Comparison of ENCODE assay signal across 8 cellular contexts in the genomic region with DNA sequence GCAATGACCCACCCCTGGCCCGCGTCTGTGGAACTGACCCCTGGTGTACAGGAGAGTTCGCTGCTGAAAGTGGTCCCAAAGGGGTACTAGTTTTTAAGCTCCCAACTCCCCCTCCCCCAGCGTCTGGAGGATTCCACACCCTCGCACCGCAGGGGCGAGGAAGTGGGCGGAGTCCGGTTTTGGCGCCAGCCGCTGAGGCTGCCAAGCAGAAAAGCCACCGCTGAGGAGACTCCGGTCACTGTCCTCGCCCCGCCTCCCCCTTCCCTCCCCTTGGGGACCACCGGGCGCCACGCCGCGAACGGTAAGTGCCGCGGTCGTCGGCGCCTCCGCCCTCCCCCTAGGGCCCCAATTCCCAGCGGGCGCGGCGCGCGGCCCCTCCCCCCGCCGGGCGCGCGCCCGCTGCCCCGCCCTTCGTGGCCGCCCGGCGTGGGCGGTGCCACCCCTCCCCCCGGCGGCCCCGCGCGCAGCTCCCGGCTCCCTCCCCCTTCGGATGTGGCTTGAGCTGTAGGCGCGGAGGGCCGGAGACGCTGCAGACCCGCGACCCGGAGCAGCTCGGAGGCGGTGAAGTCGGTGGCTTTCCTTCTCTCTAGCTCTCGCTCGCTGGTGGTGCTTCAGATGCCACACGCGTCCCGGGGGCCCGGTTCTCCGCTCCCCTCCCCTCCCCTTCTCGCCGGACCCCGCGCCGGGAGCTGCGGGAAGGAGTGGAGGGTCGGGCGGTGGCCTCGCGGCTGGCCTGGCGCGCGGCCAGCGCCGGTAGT. TPM values are rescaled to one million over a fixed set of nuclear protein-coding genes. Genes with fewer than 3 reads are reported as not detected.
DNase-seq lines count a peak whose midpoint lies in the region; ATAC-seq and TF ChIP-seq lines count a peak whose summit lies in the region.

CBX3 (plus strand) TSS at position 485 of the 758 bp plus-strand sequence. CDS start 1,254 bp downstream, outside the sequence.

- peak within 1 kb of the TSS; percentile 100 for H3K4me3 Mint-ChIP-seq in activated CD4-positive, alpha-beta T cell treated with anti-CD3 and anti-CD28 coated beads, Interleukin-2, amount 10 ng/mL, durations not matched to agents 24 days and 14 days

- H3K4me1 Mint-ChIP-seq in activated CD4-positive, alpha-beta T cell treated with anti-CD3 and anti-CD28 coated beads, Interleukin-2, amount 10 ng/mL, durations not matched to agents 24 days and 14 days = peaks cover 50% of the 10 kb centered on the region

- H3K27me3 ChIP-seq in BJ (ENCODE audit: control insufficient read depth, insufficient read depth, low read length) = no peaks in the 10 kb centered on the region

- intact Hi-C loops in activated CD4-positive, alpha-beta T cell treated with anti-CD3 and anti-CD28 coated beads, Interleukin-2, amount 10 ng/mL, durations not matched to agents 24 days and 14 days (cut with micrococcal nuclease) = no loop called here

- no peak for TF ChIP-seq CTCF in BJ (IDR thresholded peaks at IDR 0.05; ENCODE audit: insufficient read depth, low read depth, low read length)

- H3K27ac Mint-ChIP-seq in activated CD4-positive, alpha-beta T cell treated with anti-CD3 and anti-CD28 coated beads, Interleukin-2, amount 10 ng/mL, durations not matched to agents 24 days and 14 days = peak within 1 kb of the TSS; percentile 99

- POLR2A ChIA-PET in BJ (lab: Charles Lee) = no interaction called here

- peak within 1 kb of the TSS; percentile 98 for H3K4me3 ChIP-seq in BJ (ENCODE audit: low read depth, low read length)

- CTCF ChIA-PET in BJ (lab: Yijun Ruan, JAX) = interaction anchor here (1.0 kb wide), 1 partner anchor 171 kb away, joined by 3 read pairs; no protein-coding TSS in a partner anchor

- H3K36me3 Mint-ChIP-seq in activated CD4-positive, alpha-beta T cell treated with anti-CD3 and anti-CD28 coated beads, Interleukin-2, amount 10 ng/mL, durations not matched to agents 24 days and 14 days (ENCODE audit: low read depth) = peaks cover 76% of the 10 kb centered on the region

- peaks cover 7% of the 10 kb centered on the region for H3K27me3 Mint-ChIP-seq in activated CD4-positive, alpha-beta T cell treated with anti-CD3 and anti-CD28 coated beads, Interleukin-2, amount 10 ng/mL, durations not matched to agents 24 days and 14 days

- no peaks in the 10 kb centered on the region for H3K9me3 Mint-ChIP-seq in activated CD4-positive, alpha-beta T cell treated with anti-CD3 and anti-CD28 coated beads, Interleukin-2, amount 10 ng/mL, durations not matched to agents 24 days and 14 days

- ATAC-seq in GM19324 (IDR thresholded peaks at IDR 0.05; ENCODE audit: low FRiP score, unreplicated experiment) = peak; percentile 49
- peak; percentile 31 for ATAC-seq in HG03457 (IDR thresholded peaks at IDR 0.05; ENCODE audit: unreplicated experiment)

- DNase-seq in BJ (ENCODE audit: low read depth) (no peak), NCI-H526 treated with DMSO at 0.1 percent for 48 hours (lab: John Stamatoyannopoulos, UW) (peak; percentile 93), cortex of kidney (lab: John Stamatoyannopoulos, UW) (peak; percentile 87), left kidney (ENCODE audit: low read depth, low spot score) (peak; percentile 98)
- peak; percentile 97 for DNase-seq in activated CD4-positive, alpha-beta T cell treated with anti-CD3 and anti-CD28 coated beads, Interleukin-2, amount 10 ng/mL, durations not matched to agents 24 days and 14 days
- DNase-seq in stimulated activated CD4-positive, alpha-beta T cell treated with anti-CD3 and anti-CD28 coated beads, Interleukin-2, amount 100 ng/mL, for 24 hours = peak; percentile 87 to 95

- peaks cover 1% of the 10 kb centered on the region for H3K36me3 ChIP-seq in BJ (ENCODE audit: control insufficient read depth, insufficient read depth, low read length)

RNA-seq across cellular contexts. Expression of gene CBX3, which starts in this region (rescaled TPM):
- polyA plus RNA-seq in BJ (2011; rRNA removed) = 37.0 and 93.8 TPM in 2 replicates
- polyA minus RNA-seq in BJ (2011; rRNA and poly(A)+ RNA removed) = 12.4 and 14.0 TPM in 2 replicates
- 307 and 313 TPM in 2 replicates for total RNA-seq in activated CD4-positive, alpha-beta T cell treated with anti-CD3 and anti-CD28 coated beads, Interleukin-2, amount 10 ng/mL, durations not matched to agents 24 days and 14 days
